In genomic region chr2:173623411-173624076, GRCh38 we compare ENCODE assay signal across 19 cellular contexts.
DNase-seq lines count a peak whose midpoint lies in the region; ATAC-seq and TF ChIP-seq lines count a peak whose summit lies in the region.
"Had no signal": no experiment of that assay in that cellular context is flagged by ENCODE, and none has a peak within 500 bp of the region (broad histone marks: within the 10 kb centered on the region; RNA-seq: fewer than 3 reads in every experiment).

No MANE protein-coding gene starts in this region.

- TF ChIP-seq RAD21 in IMR-90 (IDR thresholded peaks at IDR 0.05; ENCODE audit: low read length): no peak

- no peak for TF ChIP-seq POLR2A in IMR-90 (IDR thresholded peaks at IDR 0.05; ENCODE audit: low read depth, low read length)

- H3K4me1 ChIP-seq in IMR-90 (ENCODE audit: control insufficient read depth, insufficient read depth, low read length) (no peaks in the 10 kb centered on the region), iPS-20b (ENCODE audit: insufficient read depth, low read length) (peaks cover 8% of the 10 kb centered on the region; the same call in 1 of the 2 replicates), neural progenitor cell (peaks cover 8% of the 10 kb centered on the region), foreskin keratinocyte (no peaks in the 10 kb centered on the region)

- ATAC-seq in IMR-90 (ENCODE audit: low read depth) (no peak), foreskin keratinocyte (no peak)
- ATAC-seq: HCT116, K562 had no signal

- H3K36me3 ChIP-seq in IMR-90 (ENCODE audit: control insufficient read depth, insufficient read depth, low read length) (no peaks in the 10 kb centered on the region), iPS-20b (ENCODE audit: insufficient read depth, low read depth, low read length) (no peaks in the 10 kb centered on the region), neural progenitor cell (no peaks in the 10 kb centered on the region)

- H3K4me1 Mint-ChIP-seq in neural progenitor cell: peaks cover 19% of the 10 kb centered on the region
- no peaks in the 10 kb centered on the region for H3K4me1 Mint-ChIP-seq in activated CD4-positive, alpha-beta T cell treated with anti-CD3 and anti-CD28 coated beads, Interleukin-2, amount 10 ng/mL, durations not matched to agents 24 days and 14 days
- H3K4me1 Mint-ChIP-seq: CD8-positive, alpha-beta memory T cell had no signal

- no peak overlapping the region for H2BK5ac ChIP-seq in IMR-90 (ENCODE audit: low read depth, low read length, poor library complexity, severe bottlenecking)

- no peak overlapping the region for H2BK15ac ChIP-seq in IMR-90 (ENCODE audit: low read depth, low read length)

- no peaks in the 10 kb centered on the region for H3K79me1 ChIP-seq in IMR-90 (ENCODE audit: low read depth in 1 of 2, low read length in 2 of 2)

- no peak overlapping the region for H2BK20ac ChIP-seq in IMR-90 (ENCODE audit: low read depth, low read length)

- 47% methylated on average over 3 of the region's 11 CpGs; no CpG with 5 or more reads in 1 of the 2 experiments for WGBS in IMR-90 (ENCODE audit: extremely low coverage in 2 of 2, insufficient read length in 1 of 2), 2 experiments

- no peak overlapping the region for H3K23ac ChIP-seq in IMR-90 (ENCODE audit: low read depth, low read length)

- H3K9me3 ChIP-seq in IMR-90 (ENCODE audit: control insufficient read depth, insufficient read depth, low read length) (no peaks in the 10 kb centered on the region), iPS-20b (ENCODE audit: insufficient read depth, low read depth, low read length) (no peaks in the 10 kb centered on the region), neural progenitor cell (ENCODE audit: low read depth) (no peaks in the 10 kb centered on the region)

- POLR2A ChIA-PET in IMR-90 (lab: Charles Lee; ENCODE audit: unreplicated experiment): no interaction called here

- H3K4ac ChIP-seq in IMR-90 (ENCODE audit: low read depth, low read length): no peak overlapping the region

- peak overlapping the region; percentile 92 for H3K27ac Mint-ChIP-seq in neural progenitor cell
- H3K27ac Mint-ChIP-seq in activated CD4-positive, alpha-beta T cell treated with anti-CD3 and anti-CD28 coated beads, Interleukin-2, amount 10 ng/mL, durations not matched to agents 24 days and 14 days: no peak overlapping the region
- H3K27ac Mint-ChIP-seq: CD8-positive, alpha-beta memory T cell had no signal

- no peak overlapping the region for H3K9ac ChIP-seq in IMR-90 (ENCODE audit: low read depth, low read length)
- no peak overlapping the region for H3K9ac ChIP-seq in iPS-20b (ENCODE audit: low read depth, low read length)
- H3K9ac ChIP-seq in neural progenitor cell: no peak overlapping the region

- no peak overlapping the region for H3K18ac ChIP-seq in IMR-90 (ENCODE audit: low read depth, low read length)

- H3K14ac ChIP-seq in IMR-90 (replicated peaks; ENCODE audit: low read depth, low read length): no peak overlapping the region

- H3K27me3 ChIP-seq in IMR-90 (ENCODE audit: control insufficient read depth, insufficient read depth, low read length) (peaks cover under 1% of the 10 kb centered on the region; the same call in 1 of the 2 replicates), iPS-20b (ENCODE audit: insufficient read depth, low read length) (no peaks in the 10 kb centered on the region), neural progenitor cell (no peaks in the 10 kb centered on the region), foreskin keratinocyte (no peaks in the 10 kb centered on the region)

- dilution Hi-C loops in IMR-90 (cut with HindIII; ENCODE audit: low sequenced_read_pairs, unreplicated experiment): no loop called here

- H4K91ac ChIP-seq in IMR-90 (ENCODE audit: insufficient read depth, low read depth, low read length): no peak overlapping the region

- in situ Hi-C loops in IMR-90 (cut with MboI; ENCODE audit: low sequenced_read_pairs): no loop called here

- H3K36me3 Mint-ChIP-seq in neural progenitor cell: peaks cover 12% of the 10 kb centered on the region
- H3K36me3 Mint-ChIP-seq in activated CD4-positive, alpha-beta T cell treated with anti-CD3 and anti-CD28 coated beads, Interleukin-2, amount 10 ng/mL, durations not matched to agents 24 days and 14 days (ENCODE audit: low read depth): no peaks in the 10 kb centered on the region
- H3K36me3 Mint-ChIP-seq: CD8-positive, alpha-beta memory T cell had no signal

- H4K20me1 ChIP-seq in IMR-90 (ENCODE audit: insufficient read depth, low read length) (no peaks in the 10 kb centered on the region), neural progenitor cell (ENCODE audit: low read depth) (no peaks in the 10 kb centered on the region)

- intact Hi-C loops in IMR-90 (cut with micrococcal nuclease): no loop called here
- intact Hi-C loops in activated CD4-positive, alpha-beta T cell treated with anti-CD3 and anti-CD28 coated beads, Interleukin-2, amount 10 ng/mL, durations not matched to agents 24 days and 14 days (cut with micrococcal nuclease): no loop called here

- no peak overlapping the region for H3K4me2 ChIP-seq in IMR-90 (ENCODE audit: low read depth, low read length)
- peak overlapping the region; percentile 21 for H3K4me2 ChIP-seq in neural progenitor cell
- H3K4me2 ChIP-seq: PC-9 had no signal

- H2BK120ac ChIP-seq in IMR-90 (ENCODE audit: low read depth, low read length): no peak overlapping the region

- H3K9me3 Mint-ChIP-seq in neural progenitor cell: peaks cover 24% of the 10 kb centered on the region
- H3K9me3 Mint-ChIP-seq in activated CD4-positive, alpha-beta T cell treated with anti-CD3 and anti-CD28 coated beads, Interleukin-2, amount 10 ng/mL, durations not matched to agents 24 days and 14 days: no peaks in the 10 kb centered on the region
- H3K9me3 Mint-ChIP-seq: CD8-positive, alpha-beta memory T cell had no signal

- no peak overlapping the region for H2AK9ac ChIP-seq in IMR-90 (replicated peaks; ENCODE audit: low read depth, low read length, poor library complexity)

- no peak overlapping the region for H3K56ac ChIP-seq in IMR-90 (ENCODE audit: extremely low read depth, insufficient read depth, low read length)

- no peak overlapping the region for H3K27ac ChIP-seq in IMR-90 (ENCODE audit: insufficient read depth, low read length)
- peak overlapping the region; percentile 26 for H3K27ac ChIP-seq in VCaP
- H3K27ac ChIP-seq in iPS-20b (ENCODE audit: low read length): no peak overlapping the region
- no peak overlapping the region for H3K27ac ChIP-seq in neural progenitor cell
- no peak overlapping the region for H3K27ac ChIP-seq in foreskin keratinocyte
- H3K27ac ChIP-seq: PC-9 had no signal

- peak overlapping the region; percentile 9 for H2AFZ ChIP-seq in IMR-90 (replicated peaks; ENCODE audit: low read length, poor library complexity)
- peak overlapping the region; percentile 26 for H2AFZ ChIP-seq in neural progenitor cell (replicated peaks)
- H2AFZ ChIP-seq: PC-9 had no signal

- no peaks in the 10 kb centered on the region for H3K9me1 ChIP-seq in IMR-90 (ENCODE audit: insufficient read depth, low read length)

- no peak for TF ChIP-seq CTCF in IMR-90 (conservative IDR thresholded peaks at IDR 0.05; ENCODE audit: low read depth, low read length)
- no peak for TF ChIP-seq CTCF in VCaP (conservative IDR thresholded peaks at IDR 0.05)
- no peak for TF ChIP-seq CTCF in neural progenitor cell (IDR thresholded peaks at IDR 0.05)
- no peak for TF ChIP-seq CTCF in foreskin keratinocyte (conservative IDR thresholded peaks at IDR 0.05)

- H3K4me3 Mint-ChIP-seq in neural progenitor cell: no peak overlapping the region
- H3K4me3 Mint-ChIP-seq in activated CD4-positive, alpha-beta T cell treated with anti-CD3 and anti-CD28 coated beads, Interleukin-2, amount 10 ng/mL, durations not matched to agents 24 days and 14 days: no peak overlapping the region
- H3K4me3 Mint-ChIP-seq: CD8-positive, alpha-beta memory T cell had no signal

- H4K5ac ChIP-seq in IMR-90 (ENCODE audit: low read depth, low read length): no peak overlapping the region

- no peaks in the 10 kb centered on the region for H3F3A ChIP-seq in neural progenitor cell (ENCODE audit: low read depth)

- peaks cover 9% of the 10 kb centered on the region for H3K27me3 Mint-ChIP-seq in neural progenitor cell (ENCODE audit: insufficient read depth, low read depth)
- H3K27me3 Mint-ChIP-seq in activated CD4-positive, alpha-beta T cell treated with anti-CD3 and anti-CD28 coated beads, Interleukin-2, amount 10 ng/mL, durations not matched to agents 24 days and 14 days: no peaks in the 10 kb centered on the region

- H3K79me2 ChIP-seq in neural progenitor cell (ENCODE audit: low read depth): no peaks in the 10 kb centered on the region

- no peak for DNase-seq in IMR-90
- DNase-seq in neural progenitor cell (ENCODE audit: low spot score): no peak
- no peak for DNase-seq in NCI-H1048 (lab: John Stamatoyannopoulos, UW)
- DNase-seq in activated CD4-positive, alpha-beta T cell treated with anti-CD3 and anti-CD28 coated beads, Interleukin-2, amount 10 ng/mL, durations not matched to agents 24 days and 14 days: no peak
- no peak for DNase-seq in activated CD8-positive, alpha-beta memory T cell treated with anti-CD3 and anti-CD28 coated beads for 24 hours
- DNase-seq in foreskin keratinocyte: no peak
- DNase-seq: ACHN; C1 segment of cervical spinal cord; CD8-positive, alpha-beta memory T cell; DMS79; NCI-H1105; NCI-H2081 treated with DMSO at 0.1 percent for 48 hours; NCI-H226; NCI-H524; PC-9 had no signal

- H4K8ac ChIP-seq in IMR-90 (ENCODE audit: low read depth in 2 of 2, low read length in 2 of 2): no peak overlapping the region

- CTCF ChIA-PET in IMR-90 (lab: Yijun Ruan, JAX): no interaction called here

- H3K4me3 ChIP-seq in IMR-90 (ENCODE audit: insufficient read depth, low read depth, low read length) (no peak overlapping the region), iPS-20b (ENCODE audit: low read length) (0 out of 2 replicates have a peak overlapping the region, but pooled peaks have one; percentile 3), neural progenitor cell (no peak overlapping the region)
- H3K4me3 ChIP-seq: K562, PC-9 had no signal

- no peak overlapping the region for H2AK5ac ChIP-seq in IMR-90 (ENCODE audit: low read depth, low read length)

- BruUV-seq in IMR-90 (replicated peaks; lab: Mats Ljungman, UMichigan): no TSS peak

TF ChIP-seq in IMR-90, 13 proteins besides CTCF, POLR2A, EP300 and RAD21 (continues in another document):
- TF ChIP-seq FOS (IDR thresholded peaks at IDR 0.05; ENCODE audit: low read depth, low read length) (no peak), RCOR1 (IDR thresholded peaks at IDR 0.05; ENCODE audit: insufficient replicate concordance, low read length) (no peak), NFE2L2 (IDR thresholded peaks at IDR 0.05; ENCODE audit: low read depth, low read length) (no peak), MAFK (IDR thresholded peaks at IDR 0.05; ENCODE audit: low read depth, low read length) (no peak), CEBPB (IDR thresholded peaks at IDR 0.05; ENCODE audit: low read depth, low read length) (no peak), BHLHE40 (IDR thresholded peaks at IDR 0.05; ENCODE audit: low read depth, low read length) (no peak), RFX5 (IDR thresholded peaks at IDR 0.05; ENCODE audit: low read depth, low read length) (no peak), SMC3 (IDR thresholded peaks at IDR 0.05; ENCODE audit: low read depth, low read length) (no peak), MXI1 (IDR thresholded peaks at IDR 0.05; ENCODE audit: borderline replicate concordance, low read depth, low read length) (no peak), MAZ (IDR thresholded peaks at IDR 0.05; ENCODE audit: borderline replicate concordance, low read depth, low read length) (no peak)
